Comparison of ENCODE assay signal across 16 cellular contexts in the genomic region with DNA sequence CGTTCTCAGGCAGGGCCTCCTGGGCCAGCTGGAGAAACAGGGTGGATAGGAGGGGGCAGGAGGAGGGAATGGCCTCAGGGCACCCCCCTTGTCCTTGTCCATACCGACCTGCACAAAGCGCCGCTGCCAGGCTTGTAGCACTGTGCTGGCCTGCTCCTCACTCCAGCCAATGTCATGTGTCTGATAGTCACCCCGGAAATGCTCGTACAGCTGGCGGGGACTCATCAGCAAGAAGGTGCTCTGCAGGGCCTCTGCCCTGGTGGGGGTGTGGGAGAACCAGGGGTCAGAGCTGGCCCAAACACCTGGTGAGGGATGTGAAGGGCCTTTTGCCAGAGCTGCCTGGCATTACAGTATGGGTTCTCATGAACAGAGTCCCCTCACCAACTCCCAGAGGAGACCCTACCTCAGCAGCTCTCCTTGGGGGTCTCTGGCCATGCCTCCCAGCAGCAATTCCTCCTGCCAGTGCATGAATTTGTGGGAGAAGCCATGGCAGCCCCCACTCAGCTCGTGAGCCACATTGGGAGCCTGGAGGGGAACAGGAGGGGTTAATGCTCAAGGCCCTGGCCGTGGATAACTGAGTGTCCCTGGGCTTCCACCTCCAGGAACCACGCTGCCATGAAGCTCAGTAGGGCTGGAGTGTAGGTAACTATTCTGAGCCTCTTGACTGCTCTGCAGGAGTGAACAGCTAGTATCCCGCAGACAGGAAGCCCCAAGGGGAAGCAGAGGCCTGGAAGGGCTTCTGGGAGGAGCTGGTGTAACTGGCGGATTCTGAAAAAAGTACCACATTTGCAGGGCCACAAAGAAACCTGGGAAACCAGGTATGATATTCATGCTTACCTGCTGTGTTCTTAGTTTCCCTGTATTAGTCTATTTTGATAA.
"Had no signal": no experiment of that assay in that cellular context is flagged by ENCODE, and none has a peak within 500 bp of the region (broad histone marks: within the 10 kb centered on the region; RNA-seq: fewer than 3 reads in every experiment).

No MANE protein-coding gene starts in this region.

- H3K27ac ChIP-seq: brain microvascular endothelial cell, esophagus squamous epithelium, foreskin keratinocyte, psoas muscle, right lobe of liver had no signal

- DNase-seq: activated effector memory CD4-positive, alpha-beta T cell treated with Interleukin-2 at 50 U/mL for 16 hours; activated T-cell treated with anti-CD3 and anti-CD28 coated beads, Interleukin-2, amount 50 U/mL, for 1 hour; amniotic stem cell; brain microvascular endothelial cell; esophagus squamous epithelium; foreskin keratinocyte; natural killer cell; occipital lobe; stimulated activated CD4-positive, alpha-beta T cell treated with anti-CD3 and anti-CD28 coated beads, Interleukin-2, amount 100 ng/mL, for 24 hours; stimulated activated naive CD4-positive, alpha-beta T cell; substantia nigra; T-helper 17 cell had no signal

- H3K4me3 Mint-ChIP-seq: natural killer cell, T-helper 17 cell, type B pancreatic cell had no signal

- H3K4me1 Mint-ChIP-seq: natural killer cell had no signal

- H3K36me3 Mint-ChIP-seq: activated naive CD4-positive, alpha-beta T cell treated with anti-CD3 and anti-CD28 coated beads, Interleukin-2, amount 50 U/mL, for 72 hours; natural killer cell; type B pancreatic cell had no signal

- H3K36me3 ChIP-seq: brain microvascular endothelial cell, esophagus squamous epithelium, right lobe of liver had no signal

- H3K4me1 ChIP-seq: foreskin keratinocyte, psoas muscle, right lobe of liver had no signal

- H3K9me3 Mint-ChIP-seq: activated naive CD4-positive, alpha-beta T cell treated with anti-CD3 and anti-CD28 coated beads, Interleukin-2, amount 50 U/mL, for 72 hours; natural killer cell; type B pancreatic cell had no signal

- H3K9me3 ChIP-seq: esophagus squamous epithelium, psoas muscle, right lobe of liver had no signal

- H3K27me3 ChIP-seq: brain microvascular endothelial cell, esophagus squamous epithelium, right lobe of liver had no signal

- H3K27ac Mint-ChIP-seq: natural killer cell, T-helper 17 cell, type B pancreatic cell had no signal

- H3K4me3 ChIP-seq: esophagus squamous epithelium, psoas muscle, right lobe of liver had no signal

- H3K27me3 Mint-ChIP-seq: T-helper 17 cell, type B pancreatic cell had no signal
